Comparison of ENCODE assay signal across 8 cellular contexts in genomic region chr1:39098569-39099250, GRCh38.
A peak's percentile ranks its signal among the peaks of the same experiment; 100 is the strongest.
DNase-seq lines count a peak whose midpoint lies in the region; ATAC-seq and TF ChIP-seq lines count a peak whose summit lies in the region.

No MANE protein-coding gene starts in this region.

- TF ChIP-seq EP300 in stomach (IDR thresholded peaks at IDR 0.05) = no peak

- H3K4me3 ChIP-seq in Jurkat, Clone E6-1 (ENCODE audit: low read length) = no peak overlapping the region
- H3K4me3 ChIP-seq in OCI-LY3 (ENCODE audit: low read length) = no peak overlapping the region
- no peak overlapping the region for H3K4me3 ChIP-seq in stomach

- no peak overlapping the region for H2AFZ ChIP-seq in OCI-LY3 (ENCODE audit: low read depth, low read length)

- H3K27ac ChIP-seq in OCI-LY3 (ENCODE audit: low read length) (no peak overlapping the region), stomach (no peak overlapping the region)

- H3K9me3 ChIP-seq in OCI-LY3 (ENCODE audit: insufficient read depth, low read length) = no peaks in the 10 kb centered on the region
- no peaks in the 10 kb centered on the region for H3K9me3 ChIP-seq in stomach

- ATAC-seq in HG03442 (IDR thresholded peaks at IDR 0.05; ENCODE audit: unreplicated experiment) = no peak

- H3K4me2 ChIP-seq in OCI-LY3 (ENCODE audit: low read length) = no peak overlapping the region

- 10 to 33% (median 15%) methylated on average over 5 of the region's 5 CpGs for WGBS in stomach, 5 donors

- H3K9ac ChIP-seq in OCI-LY3 (ENCODE audit: low read length) = no peak overlapping the region

- intact Hi-C loops in stomach (cut with DNase I; ENCODE audit: low total_unique reads) = no loop called here

- TF ChIP-seq POLR2A in erythroblast (IDR thresholded peaks at IDR 0.05; ENCODE audit: low read length) (no peak), stomach (IDR thresholded peaks at IDR 0.05) (no peak)

- H3K4me1 ChIP-seq in OCI-LY3 (ENCODE audit: low read length) = peaks cover 16% of the 10 kb centered on the region
- peaks cover 5 to 25% (median 11%) of the 10 kb centered on the region in 4 donors for H3K4me1 ChIP-seq in stomach

- TF ChIP-seq CTCF in OCI-LY3 (IDR thresholded peaks at IDR 0.05; ENCODE audit: low read depth, low read length) = peak; percentile 64
- peak in 5 of 7 experiments; percentile 29 to 71 (median 62) for TF ChIP-seq CTCF in stomach (IDR thresholded peaks at IDR 0.05)

- DNase-seq in DMS 273 treated with DMSO at 0.1 percent for 48 hours (lab: John Stamatoyannopoulos, UW) (peak; percentile 100), activated T-cell treated with anti-CD3 and anti-CD28 coated beads for 4 hours (peak; percentile 47), erythroblast (lab: John Stamatoyannopoulos, UW) (peak; percentile 78 to 82), myocyte (ENCODE audit: low read depth) (peak; percentile 85), stomach (peak; percentile 64)
- peak; percentile 89 for DNase-seq in Jurkat, Clone E6-1 (ENCODE audit: low read depth, low spot score)

- H3K27me3 ChIP-seq in OCI-LY3 (ENCODE audit: low read depth, low read length) = no peaks in the 10 kb centered on the region
- no peaks in the 10 kb centered on the region for H3K27me3 ChIP-seq in stomach

- H3K79me2 ChIP-seq in OCI-LY3 (ENCODE audit: low read length) = no peaks in the 10 kb centered on the region

- H3K36me3 ChIP-seq in OCI-LY3 (replicated peaks; ENCODE audit: low read depth, low read length) = no peaks in the 10 kb centered on the region
- no peaks in the 10 kb centered on the region for H3K36me3 ChIP-seq in stomach

- no peaks in the 10 kb centered on the region for H4K20me1 ChIP-seq in OCI-LY3 (ENCODE audit: insufficient read depth, low read length)

Comparison
In these comparisons a context has a peak if more than half of its experiments do, and no peak if none do; other contexts are left out.
1. DNase-seq: peak in every context shown above with its lines; median percentile 100 in DMS 273 treated with DMSO at 0.1 percent for 48 hours; 89 in Jurkat, Clone E6-1; 85 in myocyte; 80 in erythroblast; 64 in stomach; 47 in activated T-cell treated with anti-CD3 and anti-CD28 coated beads for 4 hours.